17 cellular contexts compared by ENCODE assay signal in genomic region chr1:25556132-25556670, GRCh38. TPM values are rescaled to one million over a fixed set of nuclear protein-coding genes. Genes with fewer than 3 reads are reported as not detected.
DNase-seq lines count a peak whose midpoint lies in the region; ATAC-seq and TF ChIP-seq lines count a peak whose summit lies in the region.
"Had no signal": no experiment of that assay in that cellular context is flagged by ENCODE, and none has a peak within 500 bp of the region (broad histone marks: within the 10 kb centered on the region; RNA-seq: fewer than 3 reads in every experiment).

No MANE protein-coding gene starts in this region.

- H3K4me3 ChIP-seq in spleen = peak overlapping the region in 1 of 8 donors; percentile 24
- H3K4me3 ChIP-seq: body of pancreas, heart right ventricle, skin epidermis, uterus had no signal

- H3K36me3 ChIP-seq in spleen = peaks cover 0 to 74% (median 7%) of the 10 kb centered on the region in 6 donors
- H3K36me3 ChIP-seq: uterus had no signal

- H3K9me3 ChIP-seq in T-helper 17 cell (ENCODE audit: control insufficient read depth, low read length, poor library complexity, severe bottlenecking) (no peaks in the 10 kb centered on the region), spleen (no peaks in the 10 kb centered on the region)
- H3K9me3 ChIP-seq: body of pancreas, heart right ventricle, SK-N-SH, uterus had no signal

- CTCF ChIA-PET in activated CD4-positive, alpha-beta memory T cell treated with anti-CD3 and anti-CD28 coated beads for 36 hours (lab: Charles Lee) = interaction anchor here (1.3 to 4.2 kb wide), 2 partner anchors 16 to 37 kb away, joined by 3 to 23 read pairs; no protein-coding TSS in a partner anchor
- CTCF ChIA-PET in activated CD4-positive, alpha-beta memory T cell treated with anti-CD3 and anti-CD28 coated beads, Interleukin-2, amount 10 ng/mL, durations not matched to agents 7 days and 5 days (lab: Charles Lee) = interaction anchor here (0.7 to 2.0 kb wide), 3 partner anchors 8 to 29 kb away, joined by 3 to 8 read pairs (median 7); no protein-coding TSS in a partner anchor

- H3K4me1 ChIP-seq in foreskin keratinocyte = peaks cover 15% of the 10 kb centered on the region
- H3K4me1 ChIP-seq in spleen = peaks cover 78 to 100% (median 98%) of the 10 kb centered on the region in 6 donors
- H3K4me1 ChIP-seq: uterus had no signal

- no peak overlapping the region for H3K4me3 Mint-ChIP-seq in activated CD4-positive, alpha-beta memory T cell treated with anti-CD3 and anti-CD28 coated beads for 36 hours
- H3K4me3 Mint-ChIP-seq in activated CD4-positive, alpha-beta memory T cell treated with anti-CD3 and anti-CD28 coated beads, Interleukin-2, amount 10 ng/mL, durations not matched to agents 7 days and 5 days = no peak overlapping the region
- H3K4me3 Mint-ChIP-seq in T-helper 17 cell = peak overlapping the region; percentile 53
- H3K4me3 Mint-ChIP-seq: dendritic cell treated with granulocyte-macrophage colony-stimulating factor and Interleukin-4, amounts not matched to agents 40 ng/mL and 50 ng/mL, for 4 days had no signal

- POLR2A ChIA-PET in activated CD4-positive, alpha-beta memory T cell treated with anti-CD3 and anti-CD28 coated beads for 36 hours (lab: Charles Lee) = no interaction called here
- POLR2A ChIA-PET in activated CD4-positive, alpha-beta memory T cell treated with anti-CD3 and anti-CD28 coated beads, Interleukin-2, amount 10 ng/mL, durations not matched to agents 7 days and 5 days (lab: Charles Lee) = interaction anchor here (1.1 to 1.5 kb wide), 2 partner anchors 10 to 263 kb away, joined by 3 to 6 read pairs; partner anchors contain the start of gene MTFR1L

- ATAC-seq in T-helper 17 cell = peak; percentile 21
- peak; percentile 7 for ATAC-seq in foreskin keratinocyte
- no peak for ATAC-seq in GM18858 (IDR thresholded peaks at IDR 0.05; ENCODE audit: unreplicated experiment)
- ATAC-seq: body of pancreas had no signal

- TF ChIP-seq CTCF in foreskin keratinocyte (conservative IDR thresholded peaks at IDR 0.05) (no peak), spleen (IDR thresholded peaks at IDR 0.05 in 8 of 11, conservative IDR thresholded peaks at IDR 0.05 in 3 of 11) (no peak)

- no peak overlapping the region for H3K27ac ChIP-seq in foreskin keratinocyte
- peak overlapping the region; percentile 48 to 92 (median 86) for H3K27ac ChIP-seq in spleen
- H3K27ac ChIP-seq: body of pancreas, uterus had no signal

- H3K27me3 Mint-ChIP-seq in activated CD4-positive, alpha-beta memory T cell treated with anti-CD3 and anti-CD28 coated beads for 36 hours = no peaks in the 10 kb centered on the region
- no peaks in the 10 kb centered on the region for H3K27me3 Mint-ChIP-seq in activated CD4-positive, alpha-beta memory T cell treated with anti-CD3 and anti-CD28 coated beads, Interleukin-2, amount 10 ng/mL, durations not matched to agents 7 days and 5 days
- H3K27me3 Mint-ChIP-seq in T-helper 17 cell = no peaks in the 10 kb centered on the region
- H3K27me3 Mint-ChIP-seq: dendritic cell treated with granulocyte-macrophage colony-stimulating factor and Interleukin-4, amounts not matched to agents 40 ng/mL and 50 ng/mL, for 4 days had no signal

- no peak for DNase-seq in activated CD4-positive, alpha-beta memory T cell treated with anti-CD3 and anti-CD28 coated beads for 36 hours
- DNase-seq in activated CD4-positive, alpha-beta memory T cell treated with anti-CD3 and anti-CD28 coated beads, Interleukin-2, amount 10 ng/mL, durations not matched to agents 7 days and 5 days = no peak
- no peak for DNase-seq in T-helper 17 cell
- no peak for DNase-seq in foreskin keratinocyte
- no peak for DNase-seq in spleen
- no peak for DNase-seq in NCI-H128 (lab: John Stamatoyannopoulos, UW; ENCODE audit: unreplicated experiment)
- DNase-seq in stimulated activated naive CD4-positive, alpha-beta T cell (lab: John Stamatoyannopoulos, UW) = no peak
- DNase-seq: heart right ventricle, kidney, NCI-H1105 treated with DMSO at 0.1 percent for 48 hours, NCI-H2171, SK-N-SH, uterus had no signal

- H3K9me3 Mint-ChIP-seq in activated CD4-positive, alpha-beta memory T cell treated with anti-CD3 and anti-CD28 coated beads for 36 hours = no peaks in the 10 kb centered on the region
- H3K9me3 Mint-ChIP-seq in activated CD4-positive, alpha-beta memory T cell treated with anti-CD3 and anti-CD28 coated beads, Interleukin-2, amount 10 ng/mL, durations not matched to agents 7 days and 5 days = no peaks in the 10 kb centered on the region
- H3K9me3 Mint-ChIP-seq: dendritic cell treated with granulocyte-macrophage colony-stimulating factor and Interleukin-4, amounts not matched to agents 40 ng/mL and 50 ng/mL, for 4 days had no signal

- peaks cover 10% of the 10 kb centered on the region for H3K36me3 Mint-ChIP-seq in activated CD4-positive, alpha-beta memory T cell treated with anti-CD3 and anti-CD28 coated beads for 36 hours
- H3K36me3 Mint-ChIP-seq in activated CD4-positive, alpha-beta memory T cell treated with anti-CD3 and anti-CD28 coated beads, Interleukin-2, amount 10 ng/mL, durations not matched to agents 7 days and 5 days (ENCODE audit: low read depth) = peaks cover 17% of the 10 kb centered on the region
- H3K36me3 Mint-ChIP-seq in T-helper 17 cell (ENCODE audit: low read depth) = peaks cover 2% of the 10 kb centered on the region

- H3K27ac Mint-ChIP-seq in activated CD4-positive, alpha-beta memory T cell treated with anti-CD3 and anti-CD28 coated beads for 36 hours = peak overlapping the region; percentile 38
- H3K27ac Mint-ChIP-seq in activated CD4-positive, alpha-beta memory T cell treated with anti-CD3 and anti-CD28 coated beads, Interleukin-2, amount 10 ng/mL, durations not matched to agents 7 days and 5 days = no peak overlapping the region
- H3K27ac Mint-ChIP-seq in T-helper 17 cell = peak overlapping the region; percentile 87
- H3K27ac Mint-ChIP-seq: dendritic cell treated with granulocyte-macrophage colony-stimulating factor and Interleukin-4, amounts not matched to agents 40 ng/mL and 50 ng/mL, for 4 days had no signal

- 72 to 86% (median 84%) methylated on average over 10 to 11 of the region's 11 CpGs for WGBS in spleen, 5 donors

- peaks cover 91% of the 10 kb centered on the region for H3K4me1 Mint-ChIP-seq in activated CD4-positive, alpha-beta memory T cell treated with anti-CD3 and anti-CD28 coated beads for 36 hours (ENCODE audit: low read depth)
- peaks cover 79% of the 10 kb centered on the region for H3K4me1 Mint-ChIP-seq in activated CD4-positive, alpha-beta memory T cell treated with anti-CD3 and anti-CD28 coated beads, Interleukin-2, amount 10 ng/mL, durations not matched to agents 7 days and 5 days
- H3K4me1 Mint-ChIP-seq in T-helper 17 cell = peaks cover 68% of the 10 kb centered on the region

- no peak for TF ChIP-seq POLR2A in spleen (IDR thresholded peaks at IDR 0.05)

- intact Hi-C loops in activated CD4-positive, alpha-beta memory T cell treated with anti-CD3 and anti-CD28 coated beads for 36 hours (cut with micrococcal nuclease) = no loop called here
- intact Hi-C loops in spleen (cut with DNase I; ENCODE audit: low total_unique reads) = no loop called here

- H3K27me3 ChIP-seq in foreskin keratinocyte (no peaks in the 10 kb centered on the region), spleen (replicated peaks in 1 of 7) (no peaks in the 10 kb centered on the region)
- H3K27me3 ChIP-seq: body of pancreas, heart right ventricle, uterus had no signal

RNA-seq across cellular contexts. Expression of gene LDLRAP1, which starts 12.8 kb away (rescaled TPM):
- total RNA-seq in activated CD4-positive, alpha-beta memory T cell treated with anti-CD3 and anti-CD28 coated beads for 36 hours = 10 to 100 TPM; 11.9 to 14.8 TPM
- 10 to 100 TPM; 26.4 to 27.7 TPM for total RNA-seq in activated CD4-positive, alpha-beta memory T cell treated with anti-CD3 and anti-CD28 coated beads, Interleukin-2, amount 10 ng/mL, durations not matched to agents 7 days and 5 days
- total RNA-seq in T-helper 17 cell (10 to 100 TPM; 90.3 to 96.6 TPM), foreskin keratinocyte (21.5 and 23.3 TPM in 2 replicates), spleen (100 to 1,000 TPM in 1 of 7 donors, 10 to 100 TPM in 6; 62.6 to 105 (median 82.3) TPM)
- polyA plus RNA-seq in foreskin keratinocyte (18.7 and 18.8 TPM in 2 replicates), spleen (10 to 100 TPM; 21.7 to 45.9 (median 28.4) TPM)
